ENCODE assay signal across 1 cellular context in genomic region chr16:27429981-27430441, GRCh38.
TF ChIP-seq lines count a peak whose summit lies in the region.

No MANE protein-coding gene starts in this region.

TF ChIP-seq in HepG2, 621 proteins besides CTCF, POLR2A, EP300 and RAD21:
- TF ChIP-seq, protein P1, sequence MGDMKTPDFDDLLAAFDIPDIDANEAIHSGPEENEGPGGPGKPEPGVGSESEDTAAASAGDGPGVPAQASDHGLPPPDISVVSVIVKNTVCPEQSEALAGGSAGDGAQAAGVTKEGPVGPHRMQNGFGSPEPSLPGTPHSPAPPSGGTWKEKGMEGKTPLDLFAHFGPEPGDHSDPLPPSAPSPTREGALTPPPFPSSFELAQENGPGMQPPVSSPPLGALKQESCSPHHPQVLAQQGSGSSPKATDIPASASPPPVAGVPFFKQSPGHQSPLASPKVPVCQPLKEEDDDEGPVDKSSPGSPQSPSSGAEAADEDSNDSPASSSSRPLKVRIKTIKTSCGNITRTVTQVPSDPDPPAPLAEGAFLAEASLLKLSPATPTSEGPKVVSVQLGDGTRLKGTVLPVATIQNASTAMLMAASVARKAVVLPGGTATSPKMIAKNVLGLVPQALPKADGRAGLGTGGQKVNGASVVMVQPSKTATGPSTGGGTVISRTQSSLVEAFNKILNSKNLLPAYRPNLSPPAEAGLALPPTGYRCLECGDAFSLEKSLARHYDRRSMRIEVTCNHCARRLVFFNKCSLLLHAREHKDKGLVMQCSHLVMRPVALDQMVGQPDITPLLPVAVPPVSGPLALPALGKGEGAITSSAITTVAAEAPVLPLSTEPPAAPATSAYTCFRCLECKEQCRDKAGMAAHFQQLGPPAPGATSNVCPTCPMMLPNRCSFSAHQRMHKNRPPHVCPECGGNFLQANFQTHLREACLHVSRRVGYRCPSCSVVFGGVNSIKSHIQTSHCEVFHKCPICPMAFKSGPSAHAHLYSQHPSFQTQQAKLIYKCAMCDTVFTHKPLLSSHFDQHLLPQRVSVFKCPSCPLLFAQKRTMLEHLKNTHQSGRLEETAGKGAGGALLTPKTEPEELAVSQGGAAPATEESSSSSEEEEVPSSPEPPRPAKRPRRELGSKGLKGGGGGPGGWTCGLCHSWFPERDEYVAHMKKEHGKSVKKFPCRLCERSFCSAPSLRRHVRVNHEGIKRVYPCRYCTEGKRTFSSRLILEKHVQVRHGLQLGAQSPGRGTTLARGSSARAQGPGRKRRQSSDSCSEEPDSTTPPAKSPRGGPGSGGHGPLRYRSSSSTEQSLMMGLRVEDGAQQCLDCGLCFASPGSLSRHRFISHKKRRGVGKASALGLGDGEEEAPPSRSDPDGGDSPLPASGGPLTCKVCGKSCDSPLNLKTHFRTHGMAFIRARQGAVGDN (CRISPR knock-in tag; IDR thresholded peaks at IDR 0.05) = 0 out of 2 replicates have a peak, but pooled peaks have one; percentile 20
- TF ChIP-seq, protein P2, sequence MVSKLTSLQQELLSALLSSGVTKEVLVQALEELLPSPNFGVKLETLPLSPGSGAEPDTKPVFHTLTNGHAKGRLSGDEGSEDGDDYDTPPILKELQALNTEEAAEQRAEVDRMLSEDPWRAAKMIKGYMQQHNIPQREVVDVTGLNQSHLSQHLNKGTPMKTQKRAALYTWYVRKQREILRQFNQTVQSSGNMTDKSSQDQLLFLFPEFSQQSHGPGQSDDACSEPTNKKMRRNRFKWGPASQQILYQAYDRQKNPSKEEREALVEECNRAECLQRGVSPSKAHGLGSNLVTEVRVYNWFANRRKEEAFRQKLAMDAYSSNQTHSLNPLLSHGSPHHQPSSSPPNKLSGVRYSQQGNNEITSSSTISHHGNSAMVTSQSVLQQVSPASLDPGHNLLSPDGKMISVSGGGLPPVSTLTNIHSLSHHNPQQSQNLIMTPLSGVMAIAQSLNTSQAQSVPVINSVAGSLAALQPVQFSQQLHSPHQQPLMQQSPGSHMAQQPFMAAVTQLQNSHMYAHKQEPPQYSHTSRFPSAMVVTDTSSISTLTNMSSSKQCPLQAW (CRISPR knock-in tag; IDR thresholded peaks at IDR 0.05) = no peak
- TF ChIP-seq ZNF430 (CRISPR knock-in tag; IDR thresholded peaks at IDR 0.05) = no peak
